Comparison of ENCODE assay signal across 16 cellular contexts in genomic region chr1:75727571-75727970, GRCh38. TPM values are rescaled to one million over a fixed set of nuclear protein-coding genes. Genes with fewer than 3 reads are reported as not detected.
DNase-seq lines count a peak whose midpoint lies in the region; ATAC-seq and TF ChIP-seq lines count a peak whose summit lies in the region.
"Had no signal": no experiment of that assay in that cellular context is flagged by ENCODE, and none has a peak within 500 bp of the region (broad histone marks: within the 10 kb centered on the region; RNA-seq: fewer than 3 reads in every experiment).

No MANE protein-coding gene starts in this region.

- peaks cover 39% of the 10 kb centered on the region for H3K4me1 Mint-ChIP-seq in CD8-positive, alpha-beta T cell (ENCODE audit: low read depth)
- peaks cover 10% of the 10 kb centered on the region for H3K4me1 Mint-ChIP-seq in endothelial cell (ENCODE audit: unreplicated experiment)

- no peak overlapping the region for H2BK20ac ChIP-seq in IMR-90 (ENCODE audit: low read depth, low read length)

- no peak overlapping the region for H3K14ac ChIP-seq in IMR-90 (replicated peaks; ENCODE audit: low read depth, low read length)

- 0 out of 2 replicates have a peak overlapping the region, but pooled peaks have one; percentile 1 for H2AK5ac ChIP-seq in IMR-90 (ENCODE audit: low read depth, low read length)

- no peak overlapping the region for H3K56ac ChIP-seq in IMR-90 (ENCODE audit: extremely low read depth, insufficient read depth, low read length)

- dilution Hi-C loops in IMR-90 (cut with HindIII; ENCODE audit: low sequenced_read_pairs, unreplicated experiment) = no loop called here

- H3K4me3 ChIP-seq in CD8-positive, alpha-beta T cell (ENCODE audit: low read depth, low read length) = no peak overlapping the region
- H3K4me3 ChIP-seq in IMR-90 (ENCODE audit: insufficient read depth, low read depth, low read length) (no peak overlapping the region), gastroesophageal sphincter (no peak overlapping the region)
- H3K4me3 ChIP-seq: lung, SJCRH30, tibial artery had no signal

- H3K9me3 Mint-ChIP-seq in CD8-positive, alpha-beta T cell = no peaks in the 10 kb centered on the region
- no peaks in the 10 kb centered on the region for H3K9me3 Mint-ChIP-seq in endothelial cell (ENCODE audit: unreplicated experiment)
- H3K9me3 Mint-ChIP-seq: CD4-positive, CD25-positive, alpha-beta regulatory T cell; dendritic cell treated with granulocyte-macrophage colony-stimulating factor and Interleukin-4, amounts not matched to agents 40 ng/mL and 50 ng/mL, for 4 days had no signal

- no peak for TF ChIP-seq RAD21 in IMR-90 (IDR thresholded peaks at IDR 0.05; ENCODE audit: low read length)

- H2BK120ac ChIP-seq in IMR-90 (ENCODE audit: low read depth, low read length) = no peak overlapping the region

- H2AK9ac ChIP-seq in IMR-90 (replicated peaks; ENCODE audit: low read depth, low read length, poor library complexity) = no peak overlapping the region

- H3K23ac ChIP-seq in IMR-90 (ENCODE audit: low read depth, low read length) = no peak overlapping the region

- POLR2A ChIA-PET in CD8-positive, alpha-beta T cell (lab: Charles Lee) = no interaction called here
- POLR2A ChIA-PET in IMR-90 (lab: Charles Lee; ENCODE audit: unreplicated experiment) = no interaction called here

- in situ Hi-C loops in IMR-90 (cut with MboI; ENCODE audit: low sequenced_read_pairs) = loop anchor here (10.0 kb wide), 1 partner anchor 57 kb away; the partner anchor contains the start of gene RABGGTB

- H3K36me3 ChIP-seq in CD8-positive, alpha-beta T cell (ENCODE audit: insufficient read depth, low read length) = no peaks in the 10 kb centered on the region
- H3K36me3 ChIP-seq in IMR-90 (ENCODE audit: control insufficient read depth, insufficient read depth, low read length) = no peaks in the 10 kb centered on the region
- H3K36me3 ChIP-seq in gastroesophageal sphincter = peaks cover 0 to 8% of the 10 kb centered on the region in 2 donors

- no peak overlapping the region for H3K4me3 Mint-ChIP-seq in CD8-positive, alpha-beta T cell
- H3K4me3 Mint-ChIP-seq in endothelial cell (ENCODE audit: unreplicated experiment) = no peak overlapping the region
- H3K4me3 Mint-ChIP-seq: dendritic cell treated with granulocyte-macrophage colony-stimulating factor and Interleukin-4, amounts not matched to agents 40 ng/mL and 50 ng/mL, for 4 days had no signal

- no TSS peak for BruUV-seq in IMR-90 (replicated peaks; lab: Mats Ljungman, UMichigan)

- 0 out of 2 replicates have a peak, but pooled peaks cover 4% of the 10 kb centered on the region for H3K9me1 ChIP-seq in IMR-90 (ENCODE audit: insufficient read depth, low read length)

- H3K79me1 ChIP-seq in IMR-90 (ENCODE audit: low read depth in 1 of 2, low read length in 2 of 2) = peaks cover 9 to 44% of the 10 kb centered on the region in 2 experiments; a peak in 3 of 4 replicates

- no peak for ATAC-seq in CD8-positive, alpha-beta T cell
- ATAC-seq in GM18873 (IDR thresholded peaks at IDR 0.05; ENCODE audit: low FRiP score, unreplicated experiment) = peak; percentile 18
- ATAC-seq in IMR-90 (ENCODE audit: low read depth) = no peak
- ATAC-seq in gastroesophageal sphincter = no peak
- ATAC-seq: heart right ventricle had no signal

- H3K9me3 ChIP-seq in CD8-positive, alpha-beta T cell (ENCODE audit: low read length) = no peaks in the 10 kb centered on the region
- H3K9me3 ChIP-seq in IMR-90 (ENCODE audit: control insufficient read depth, insufficient read depth, low read length) (no peaks in the 10 kb centered on the region), gastroesophageal sphincter (no peaks in the 10 kb centered on the region)
- H3K9me3 ChIP-seq: heart right ventricle, SJCRH30, tibial artery had no signal

- no peak overlapping the region for H3K18ac ChIP-seq in IMR-90 (ENCODE audit: low read depth, low read length)

- H4K20me1 ChIP-seq in IMR-90 (ENCODE audit: insufficient read depth, low read length) = no peaks in the 10 kb centered on the region; the same call in 1 of the 2 replicates

- H4K5ac ChIP-seq in IMR-90 (ENCODE audit: low read depth, low read length) = no peak overlapping the region

- DNase-seq in CD8-positive, alpha-beta T cell = no peak
- DNase-seq in IMR-90 (no peak), endothelial cell (ENCODE audit: low spot score) (no peak), activated gamma-delta T cell (lab: John Stamatoyannopoulos, UW) (no peak), SHP77 treated with DMSO at 0.1 percent for 48 hours (lab: John Stamatoyannopoulos, UW) (no peak), NCI-H2196 (lab: John Stamatoyannopoulos, UW; ENCODE audit: unreplicated experiment) (no peak)
- DNase-seq: activated effector memory CD4-positive, alpha-beta T cell treated with anti-CD3 and anti-CD28 coated beads, Interleukin-2, amount 50 U/mL, for 16 hours; CD4-positive, CD25-positive, alpha-beta regulatory T cell; heart right ventricle; NCI-H526 treated with DMSO at 0.1 percent for 48 hours; SJCRH30; tibial artery had no signal

- no peak overlapping the region for H2BK15ac ChIP-seq in IMR-90 (ENCODE audit: low read depth, low read length)

- no peaks in the 10 kb centered on the region for H3K27me3 Mint-ChIP-seq in CD8-positive, alpha-beta T cell (ENCODE audit: low read depth)
- peaks cover 5% of the 10 kb centered on the region for H3K27me3 Mint-ChIP-seq in endothelial cell (ENCODE audit: unreplicated experiment)
- H3K27me3 Mint-ChIP-seq: CD4-positive, CD25-positive, alpha-beta regulatory T cell; dendritic cell treated with granulocyte-macrophage colony-stimulating factor and Interleukin-4, amounts not matched to agents 40 ng/mL and 50 ng/mL, for 4 days had no signal

- no peak for TF ChIP-seq CTCF in CD8-positive, alpha-beta T cell (IDR thresholded peaks at IDR 0.05)
- TF ChIP-seq CTCF in IMR-90 (conservative IDR thresholded peaks at IDR 0.05; ENCODE audit: low read depth, low read length) (no peak), endothelial cell (IDR thresholded peaks at IDR 0.05; ENCODE audit: unreplicated experiment) (no peak), gastroesophageal sphincter (IDR thresholded peaks at IDR 0.05) (no peak)

- no peak overlapping the region for H3K27ac ChIP-seq in CD8-positive, alpha-beta T cell (ENCODE audit: low read depth, low read length)
- H3K27ac ChIP-seq in IMR-90 (ENCODE audit: insufficient read depth, low read length) (no peak overlapping the region), gastroesophageal sphincter (peak overlapping the region in 1 of 4 donors; percentile 0)
- H3K27ac ChIP-seq: heart right ventricle, SJCRH30, tibial artery had no signal

- peaks cover 21% of the 10 kb centered on the region for H3K36me3 Mint-ChIP-seq in CD8-positive, alpha-beta T cell
- H3K36me3 Mint-ChIP-seq in endothelial cell (ENCODE audit: low read depth, unreplicated experiment) = no peaks in the 10 kb centered on the region

- H4K8ac ChIP-seq in IMR-90 (ENCODE audit: low read depth in 2 of 2, low read length in 2 of 2) = peak overlapping the region in 1 of 2 experiments; percentile 24; a peak in 1 of 4 replicates

- intact Hi-C loops in CD8-positive, alpha-beta T cell (cut with DNase I, micrococcal nuclease) = loop anchor here in 1 of 2 experiments (10.0 kb wide), 3 partner anchors 1497 to 1957 kb away; partner anchors contain the start of genes FPGT, LRRIQ3 and ZZZ3
- intact Hi-C loops in IMR-90 (cut with micrococcal nuclease) = no loop called here

- no peak overlapping the region for H4K91ac ChIP-seq in IMR-90 (ENCODE audit: insufficient read depth, low read depth, low read length)

- H3K9ac ChIP-seq in IMR-90 (ENCODE audit: low read depth, low read length) = no peak overlapping the region

- H3K4me1 ChIP-seq in CD8-positive, alpha-beta T cell (ENCODE audit: insufficient read depth, low read length) = peaks cover 23% of the 10 kb centered on the region
- H3K4me1 ChIP-seq in IMR-90 (ENCODE audit: control insufficient read depth, insufficient read depth, low read length) = peaks cover 2% of the 10 kb centered on the region; the same call in 1 of the 2 replicates
- H3K4me1 ChIP-seq in gastroesophageal sphincter = peaks cover 0 to 37% (median 14%) of the 10 kb centered on the region in 3 donors
- H3K4me1 ChIP-seq: SJCRH30 had no signal

- no CpG with 5 or more reads among the region's 3 CpGs for WGBS in IMR-90 (ENCODE audit: extremely low coverage in 2 of 2, insufficient read length in 1 of 2), 2 experiments
- WGBS in gastroesophageal sphincter (ENCODE audit: low coverage in 1 of 2), 2 donors = 52 to 60% methylated on average over 3 of the region's 3 CpGs

- CTCF ChIA-PET in CD8-positive, alpha-beta T cell (lab: Charles Lee) = no interaction called here
- CTCF ChIA-PET in IMR-90 (lab: Yijun Ruan, JAX) = no interaction called here

- no peak for TF ChIP-seq EP300 in gastroesophageal sphincter (IDR thresholded peaks at IDR 0.05)

- no peak overlapping the region for H3K4ac ChIP-seq in IMR-90 (ENCODE audit: low read depth, low read length)

- no peaks in the 10 kb centered on the region for H3K27me3 ChIP-seq in CD8-positive, alpha-beta T cell (ENCODE audit: insufficient read depth, low read length)
- no peaks in the 10 kb centered on the region for H3K27me3 ChIP-seq in IMR-90 (ENCODE audit: control insufficient read depth, insufficient read depth, low read length)
- no peaks in the 10 kb centered on the region for H3K27me3 ChIP-seq in gastroesophageal sphincter
- H3K27me3 ChIP-seq: heart right ventricle, SJCRH30, tibial artery had no signal

- H2BK5ac ChIP-seq in IMR-90 (ENCODE audit: low read depth, low read length, poor library complexity, severe bottlenecking) = no peak overlapping the region

- TF ChIP-seq POLR2A in IMR-90 (IDR thresholded peaks at IDR 0.05; ENCODE audit: low read depth, low read length) = no peak
- no peak for TF ChIP-seq POLR2A in gastroesophageal sphincter (IDR thresholded peaks at IDR 0.05)

- H3K4me2 ChIP-seq in IMR-90 (ENCODE audit: low read depth, low read length) = no peak overlapping the region

- H3K27ac Mint-ChIP-seq in CD8-positive, alpha-beta T cell = peak overlapping the region; percentile 47
- peak overlapping the region; percentile 64 for H3K27ac Mint-ChIP-seq in endothelial cell (ENCODE audit: unreplicated experiment)
- H3K27ac Mint-ChIP-seq: dendritic cell treated with granulocyte-macrophage colony-stimulating factor and Interleukin-4, amounts not matched to agents 40 ng/mL and 50 ng/mL, for 4 days had no signal

- no peak overlapping the region for H2AFZ ChIP-seq in IMR-90 (replicated peaks; ENCODE audit: low read length, poor library complexity)

RNA-seq across cellular contexts. Expression of gene ACADM, which starts 3.1 kb away (rescaled TPM):
- 1 to 10 TPM; 5.8 to 6.0 TPM for total RNA-seq in CD8-positive, alpha-beta T cell
- total RNA-seq in IMR-90 (2012; rRNA removed) (8.6 and 21.9 TPM in 2 replicates), endothelial cell (ENCODE audit: unreplicated experiment) (53.5 TPM), gastroesophageal sphincter (10 to 100 TPM; 51.2 to 73.8 (median 66.3) TPM)
- 15.1 and 18.5 TPM in 2 replicates for polyA plus RNA-seq in IMR-90 (2012; rRNA removed)
- polyA plus RNA-seq in IMR-90 (2012; cell fraction: cytosol; rRNA removed) = 3.2 and 4.0 TPM in 2 replicates
- 1.4 and 12.5 TPM in 2 replicates for polyA plus RNA-seq in IMR-90 (2012; cell fraction: nucleus; rRNA removed; ENCODE audit: low replicate concordance)

RNA-seq across cellular contexts. Expression of gene RABGGTB, which starts 58.5 kb away (rescaled TPM):
- total RNA-seq in CD8-positive, alpha-beta T cell = 100 to 1,000 TPM; 186 to 193 TPM
- total RNA-seq in IMR-90 (2012; rRNA removed) = 48.2 and 120 TPM in 2 replicates
- 59.6 and 76.0 TPM in 2 replicates for polyA plus RNA-seq in IMR-90 (2012; rRNA removed)
- 3.6 and 8.2 TPM in 2 replicates for polyA plus RNA-seq in IMR-90 (2012; cell fraction: cytosol; rRNA removed)
- 24.3 and 195 TPM in 2 replicates for polyA plus RNA-seq in IMR-90 (2012; cell fraction: nucleus; rRNA removed; ENCODE audit: low replicate concordance)
- total RNA-seq in endothelial cell (ENCODE audit: unreplicated experiment) = 49.2 TPM
- 10 to 100 TPM; 25.0 to 54.9 (median 46.9) TPM for total RNA-seq in gastroesophageal sphincter
